In genomic region chr3:47019201-47019600, GRCh38 we compare ENCODE assay signal across 10 cellular contexts. TPM values are rescaled to one million over a fixed set of nuclear protein-coding genes. Genes with fewer than 3 reads are reported as not detected.
DNase-seq lines count a peak whose midpoint lies in the region; ATAC-seq, FAIRE-seq and TF ChIP-seq lines count a peak whose summit lies in the region.
"Had no signal": no experiment of that assay in that cellular context is flagged by ENCODE, and none has a peak within 500 bp of the region (broad histone marks: within the 10 kb centered on the region; RNA-seq: fewer than 3 reads in every experiment).

No MANE protein-coding gene starts in this region.

- no peak overlapping the region for H3K4me3 Mint-ChIP-seq in activated CD4-positive, alpha-beta memory T cell treated with anti-CD3 and anti-CD28 coated beads for 36 hours
- H3K4me3 Mint-ChIP-seq in neural progenitor cell: no peak overlapping the region

- H2AFZ ChIP-seq in osteoblast (ENCODE audit: low read length): no peak overlapping the region
- H2AFZ ChIP-seq in neural progenitor cell (replicated peaks): no peak overlapping the region

- no peaks in the 10 kb centered on the region for H3F3A ChIP-seq in neural progenitor cell (ENCODE audit: low read depth)

- peaks cover 13% of the 10 kb centered on the region for H3K36me3 Mint-ChIP-seq in activated CD4-positive, alpha-beta memory T cell treated with anti-CD3 and anti-CD28 coated beads for 36 hours
- peaks cover 11% of the 10 kb centered on the region for H3K36me3 Mint-ChIP-seq in neural progenitor cell

- peaks cover 14% of the 10 kb centered on the region for H3K36me3 ChIP-seq in osteoblast (ENCODE audit: insufficient read depth, low read length)
- no peaks in the 10 kb centered on the region for H3K36me3 ChIP-seq in neural progenitor cell
- H3K36me3 ChIP-seq in MG63: peaks cover 5% of the 10 kb centered on the region

- H4K20me1 ChIP-seq in osteoblast (ENCODE audit: insufficient read depth, low read length): peaks cover 25% of the 10 kb centered on the region
- H4K20me1 ChIP-seq in neural progenitor cell (ENCODE audit: low read depth): peaks cover 13% of the 10 kb centered on the region

- DNase-seq in GM18507 (ENCODE audit: extremely low spot score, insufficient read length, low read depth) (peak; percentile 33), osteoblast (ENCODE audit: insufficient read length, low spot score, missing footprints) (peak; percentile 66), neural progenitor cell (ENCODE audit: low spot score) (no peak), left ventricle myocardium superior (no peak), MG63 (no peak)
- DNase-seq in activated CD4-positive, alpha-beta memory T cell treated with anti-CD3 and anti-CD28 coated beads for 36 hours: peak; percentile 60
- DNase-seq: amniotic stem cell, esophagus squamous epithelium, NCI-H2081 treated with DMSO at 0.1 percent for 48 hours had no signal

- no peaks in the 10 kb centered on the region for H3K9me3 Mint-ChIP-seq in activated CD4-positive, alpha-beta memory T cell treated with anti-CD3 and anti-CD28 coated beads for 36 hours
- no peaks in the 10 kb centered on the region for H3K9me3 Mint-ChIP-seq in neural progenitor cell

- peaks cover 23% of the 10 kb centered on the region for H3K4me1 ChIP-seq in osteoblast (ENCODE audit: insufficient read depth, low read length)
- no peaks in the 10 kb centered on the region for H3K4me1 ChIP-seq in neural progenitor cell

- H3K9me3 ChIP-seq in osteoblast (ENCODE audit: low read depth, low read length) (no peaks in the 10 kb centered on the region), neural progenitor cell (ENCODE audit: low read depth) (no peaks in the 10 kb centered on the region), MG63 (no peaks in the 10 kb centered on the region)
- H3K9me3 ChIP-seq: esophagus squamous epithelium had no signal

- H3K4me3 ChIP-seq in osteoblast (ENCODE audit: insufficient read depth, low read length) (no peak overlapping the region), neural progenitor cell (no peak overlapping the region), MG63 (no peak overlapping the region)
- H3K4me3 ChIP-seq: esophagus squamous epithelium had no signal

- intact Hi-C loops in activated CD4-positive, alpha-beta memory T cell treated with anti-CD3 and anti-CD28 coated beads for 36 hours (cut with micrococcal nuclease): loop anchor here (1.0 to 10.0 kb wide), 6 partner anchors 12 to 363 kb away; partner anchors contain the start of genes CCDC12, NBEAL2, PTPN23 and SETD2
- intact Hi-C loops in left ventricle myocardium superior (cut with micrococcal nuclease): no loop called here

- H3K27ac Mint-ChIP-seq in activated CD4-positive, alpha-beta memory T cell treated with anti-CD3 and anti-CD28 coated beads for 36 hours: peak overlapping the region; percentile 43
- H3K27ac Mint-ChIP-seq in neural progenitor cell: no peak overlapping the region

- POLR2A ChIA-PET in activated CD4-positive, alpha-beta memory T cell treated with anti-CD3 and anti-CD28 coated beads for 36 hours (lab: Charles Lee): interaction anchor here (0.7 kb wide), 1 partner anchor 18 kb away, joined by 3 read pairs; no protein-coding TSS in a partner anchor

- peaks cover 50% of the 10 kb centered on the region for H3K4me1 Mint-ChIP-seq in activated CD4-positive, alpha-beta memory T cell treated with anti-CD3 and anti-CD28 coated beads for 36 hours (ENCODE audit: low read depth)
- H3K4me1 Mint-ChIP-seq in neural progenitor cell: no peaks in the 10 kb centered on the region

- CTCF ChIA-PET in activated CD4-positive, alpha-beta memory T cell treated with anti-CD3 and anti-CD28 coated beads for 36 hours (lab: Charles Lee): interaction anchor here (0.8 to 1.1 kb wide), 3 partner anchors 12 to 39 kb away, joined by 3 read pairs; no protein-coding TSS in a partner anchor

- H3K27me3 ChIP-seq in osteoblast (ENCODE audit: insufficient read depth, low read length): no peaks in the 10 kb centered on the region
- H3K27me3 ChIP-seq in neural progenitor cell: no peaks in the 10 kb centered on the region
- H3K27me3 ChIP-seq in MG63: no peaks in the 10 kb centered on the region
- H3K27me3 ChIP-seq: esophagus squamous epithelium had no signal

- no peak overlapping the region for H3K27ac ChIP-seq in osteoblast (ENCODE audit: low read depth, low read length)
- no peak overlapping the region for H3K27ac ChIP-seq in neural progenitor cell

- H3K79me2 ChIP-seq in osteoblast (ENCODE audit: insufficient read depth, low read length): peaks cover 44% of the 10 kb centered on the region
- no peaks in the 10 kb centered on the region for H3K79me2 ChIP-seq in neural progenitor cell (ENCODE audit: low read depth)

- no peak overlapping the region for H3K9ac ChIP-seq in neural progenitor cell

- peak; percentile 70 for FAIRE-seq in GM18507 (lab: Jason Lieb, UNC)

- H3K4me2 ChIP-seq in osteoblast (ENCODE audit: insufficient read depth, low read length): no peak overlapping the region
- no peak overlapping the region for H3K4me2 ChIP-seq in neural progenitor cell

- no peaks in the 10 kb centered on the region for H3K27me3 Mint-ChIP-seq in activated CD4-positive, alpha-beta memory T cell treated with anti-CD3 and anti-CD28 coated beads for 36 hours
- peaks cover 2% of the 10 kb centered on the region for H3K27me3 Mint-ChIP-seq in neural progenitor cell (ENCODE audit: insufficient read depth, low read depth)

- ATAC-seq in GM21825 (IDR thresholded peaks at IDR 0.05; ENCODE audit: unreplicated experiment) (peak; percentile 55), left ventricle myocardium superior (no peak)

- TF ChIP-seq CTCF in osteoblast (IDR thresholded peaks at IDR 0.05; ENCODE audit: extremely low read depth, low read depth, low read length): no peak
- TF ChIP-seq CTCF in neural progenitor cell (IDR thresholded peaks at IDR 0.05): no peak

RNA-seq across cellular contexts. Expression of gene NBEAL2, which starts 39.7 kb away (rescaled TPM):
- total RNA-seq in activated CD4-positive, alpha-beta memory T cell treated with anti-CD3 and anti-CD28 coated beads for 36 hours: 100 to 1,000 TPM; 114 to 117 TPM
- 2.1 and 4.3 TPM in 2 replicates for total RNA-seq in osteoblast
- total RNA-seq in neural progenitor cell (ENCODE audit: low replicate concordance): 6.3 and 19.1 TPM in 2 replicates
- total RNA-seq in left ventricle myocardium superior: 11.4 TPM
- 0.99 and 4.8 TPM in 2 replicates for total RNA-seq in MG63 (2014; rRNA removed; shearing (Covaris generic); ENCODE audit: low replicate concordance)

RNA-seq across cellular contexts. Expression of gene CCDC12, which starts 42.7 kb away (rescaled TPM):
- 10 to 100 TPM; 44.3 to 49.9 TPM for total RNA-seq in activated CD4-positive, alpha-beta memory T cell treated with anti-CD3 and anti-CD28 coated beads for 36 hours
- total RNA-seq in osteoblast (17.4 and 20.6 TPM in 2 replicates), neural progenitor cell (ENCODE audit: low replicate concordance) (17.9 and 44.0 TPM in 2 replicates), left ventricle myocardium superior (29.6 TPM)
- total RNA-seq in MG63 (2014; rRNA removed; shearing (Covaris generic); ENCODE audit: low replicate concordance): 12.0 and 13.7 TPM in 2 replicates

Comparison
In these comparisons a context has a peak if more than half of its experiments do, and no peak if none do; other contexts are left out.
1. DNase-seq: peak in GM18507 (single experiment), activated CD4-positive, alpha-beta memory T cell treated with anti-CD3 and anti-CD28 coated beads for 36 hours (single experiment) and osteoblast (single experiment); none in neural progenitor cell (single experiment), left ventricle myocardium superior (single experiment) and MG63 (single experiment).